ENCODE assay signal across 16 cellular contexts in the genomic region with DNA sequence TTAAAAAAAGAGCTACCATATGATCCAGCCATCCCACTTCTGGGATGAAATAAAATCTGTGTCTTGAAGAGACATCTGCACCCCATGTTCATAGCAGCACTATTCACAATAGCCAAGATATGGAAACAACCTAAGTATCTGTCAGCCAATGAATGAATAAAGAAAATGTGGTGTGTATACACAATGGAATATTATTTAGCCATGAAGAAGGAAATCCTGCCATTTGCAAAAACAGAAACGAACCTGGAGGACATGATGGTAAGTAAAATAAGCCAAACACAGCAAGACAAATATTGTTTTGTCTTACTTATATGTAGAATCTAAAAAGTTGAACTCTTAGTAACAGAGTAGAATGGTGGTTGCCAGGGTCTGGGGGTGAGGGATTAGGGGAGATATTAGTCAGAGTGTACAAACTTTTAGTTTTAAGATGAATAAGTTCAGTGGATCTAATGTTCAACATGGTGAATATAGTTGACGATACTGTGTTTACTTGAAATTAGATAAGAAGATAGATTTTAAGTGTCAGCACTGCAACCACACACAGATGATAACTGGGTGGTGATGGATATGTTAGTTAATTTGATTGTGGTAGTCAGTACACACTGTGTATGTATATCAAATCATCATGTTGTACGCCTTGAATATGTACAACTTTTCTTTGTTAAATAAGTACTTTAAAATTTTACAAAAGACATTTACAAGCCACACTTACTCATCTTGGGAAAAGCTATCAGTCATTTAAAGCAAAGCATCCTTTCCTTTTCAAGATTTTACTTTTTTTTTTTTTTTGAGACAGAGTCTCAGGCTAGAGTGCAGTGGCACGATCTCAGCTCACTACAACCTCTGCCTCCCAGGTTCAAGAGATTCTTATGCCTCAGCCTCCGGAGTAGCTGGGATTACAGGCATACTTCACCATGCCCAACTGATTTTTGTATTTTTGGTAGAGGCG.
"Had no signal": no experiment of that assay in that cellular context is flagged by ENCODE, and none has a peak within 500 bp of the region (broad histone marks: within the 10 kb centered on the region; RNA-seq: fewer than 3 reads in every experiment).

No MANE protein-coding gene starts in this region.

- H3K4me1 Mint-ChIP-seq: T-cell had no signal

- H3K4me3 Mint-ChIP-seq: activated naive CD4-positive, alpha-beta T cell treated with anti-CD3 and anti-CD28 coated beads, Interleukin-2, amount 10 ng/mL, durations not matched to agents 7 days and 5 days; nephron; stimulated activated naive CD8-positive, alpha-beta T cell treated with anti-CD3 and anti-CD28 coated beads, Interleukin-15, Interleukin-2, amounts not matched to agents 100 ng/mL and 50 ng/mL, for 24 hours; T-cell; type B pancreatic cell had no signal

- H3K27ac Mint-ChIP-seq: activated naive CD4-positive, alpha-beta T cell treated with anti-CD3 and anti-CD28 coated beads, Interleukin-2, amount 10 ng/mL, durations not matched to agents 7 days and 5 days; stimulated activated naive CD8-positive, alpha-beta T cell treated with anti-CD3 and anti-CD28 coated beads, Interleukin-15, Interleukin-2, amounts not matched to agents 100 ng/mL and 50 ng/mL, for 24 hours; T-cell; type B pancreatic cell had no signal

- H3K36me3 ChIP-seq: adrenal gland, lower lobe of right lung had no signal

- H3K4me1 ChIP-seq: adrenal gland, lower lobe of right lung had no signal

- H3K4me3 ChIP-seq: adrenal gland, dorsolateral prefrontal cortex, lower lobe of right lung had no signal

- H3K27me3 ChIP-seq: adrenal gland, dorsolateral prefrontal cortex had no signal

- H3K9me3 ChIP-seq: adrenal gland, lower lobe of right lung had no signal

- H3K27me3 Mint-ChIP-seq: activated naive CD4-positive, alpha-beta T cell treated with anti-CD3 and anti-CD28 coated beads, Interleukin-2, amount 10 ng/mL, durations not matched to agents 7 days and 5 days; stimulated activated naive CD8-positive, alpha-beta T cell treated with anti-CD3 and anti-CD28 coated beads, Interleukin-15, Interleukin-2, amounts not matched to agents 100 ng/mL and 50 ng/mL, for 24 hours; T-cell; type B pancreatic cell had no signal

- DNase-seq: activated CD4-positive, alpha-beta T cell treated with anti-CD3 and anti-CD28 coated beads, Interleukin-2, amount 50 U/mL, for 48 hours; activated naive CD4-positive, alpha-beta T cell treated with anti-CD3 and anti-CD28 coated beads, Interleukin-2, amount 10 ng/mL, durations not matched to agents 7 days and 5 days; adrenal gland; dorsolateral prefrontal cortex; left colon; lower lobe of right lung; nucleus accumbens; stimulated activated CD4-positive, alpha-beta T cell treated with anti-CD3 and anti-CD28 coated beads, Interleukin-15, amount 100 ng/mL, for 24 hours; stimulated activated CD4-positive, alpha-beta T cell treated with anti-CD3 and anti-CD28 coated beads, Interleukin-4, amount 100 ng/mL, for 4 hours; stimulated activated CD8-positive, alpha-beta memory T cell treated with anti-CD3 and anti-CD28 coated beads, Interleukin-4, amount 100 ng/mL, for 48 hours; T-cell; T-helper 9 cell had no signal

- ATAC-seq: esophagus mucosa, left colon, lower lobe of right lung, T-cell had no signal

- H3K27ac ChIP-seq: adrenal gland, dorsolateral prefrontal cortex, lower lobe of right lung had no signal
